15 cellular contexts compared by ENCODE assay signal in genomic region chr4:24118031-24118430, GRCh38.
"Had no signal": no experiment of that assay in that cellular context is flagged by ENCODE, and none has a peak within 500 bp of the region (broad histone marks: within the 10 kb centered on the region; RNA-seq: fewer than 3 reads in every experiment).

No MANE protein-coding gene starts in this region.

- DNase-seq: activated CD4-positive, alpha-beta T cell treated with anti-CD3 and anti-CD28 coated beads, Interleukin-2, amount 10 ng/mL, durations not matched to agents 7 days and 5 days; activated CD8-positive, alpha-beta T cell treated with anti-CD3 and anti-CD28 coated beads, Interleukin-2, amount 10 ng/mL, durations not matched to agents 7 days and 5 days; activated naive CD4-positive, alpha-beta T cell treated with anti-CD3 and anti-CD28 coated beads for 36 hours; activated T-cell treated with anti-CD3 and anti-CD28 coated beads, Interleukin-2, amount 50 U/mL, for 24 hours; anterior cingulate cortex; effector memory CD4-positive, alpha-beta T cell; left colon; lower lobe of right lung; occipital lobe; posterior cingulate gyrus; stimulated activated CD4-positive, alpha-beta T cell treated with anti-CD3 and anti-CD28 coated beads, Interleukin-4, amount 100 ng/mL, for 4 hours had no signal

- H3K4me3 ChIP-seq: breast epithelium, esophagus muscularis mucosa, lower lobe of right lung had no signal

- H3K4me1 ChIP-seq: breast epithelium, lower lobe of right lung had no signal

- ATAC-seq: activated CD4-positive, CD25-positive, alpha-beta regulatory T cell treated with anti-CD3 and anti-CD28 coated beads, Interleukin-2, amount 50 U/mL, for 24 hours; activated CD8-positive, alpha-beta T cell treated with anti-CD3 and anti-CD28 coated beads, Interleukin-2, amount 10 ng/mL, durations not matched to agents 7 days and 5 days; left colon; lower lobe of right lung; stimulated activated memory B cell treated with anti-CD40 and anti-IgM and Interleukin-4, amounts not matched to agents 10 μg/mL and 1 μg/mL and 100 μg/mL, for 72 hours had no signal

- H3K9me3 ChIP-seq: breast epithelium, esophagus muscularis mucosa, lower lobe of right lung had no signal

- H3K27me3 ChIP-seq: breast epithelium, esophagus muscularis mucosa had no signal

- H3K27ac ChIP-seq: breast epithelium, esophagus muscularis mucosa, lower lobe of right lung had no signal

- H3K36me3 ChIP-seq: breast epithelium, esophagus muscularis mucosa, lower lobe of right lung had no signal
